In genomic region chr16:1357906-1358566, GRCh38 we compare ENCODE assay signal across 1 cellular context.
TF ChIP-seq lines count a peak whose summit lies in the region.

No MANE protein-coding gene starts in this region.

TF ChIP-seq in HepG2, 621 proteins besides CTCF, POLR2A, EP300 and RAD21:
- TF ChIP-seq AGO2 (optimal IDR thresholded peaks at IDR 0.05; ENCODE audit: low read depth, low read length) (peak; percentile 65), GABPB1 (CRISPR knock-in tag; IDR thresholded peaks at IDR 0.05) (no peak)
